ENCODE assay signal across 9 cellular contexts in the genomic region with DNA sequence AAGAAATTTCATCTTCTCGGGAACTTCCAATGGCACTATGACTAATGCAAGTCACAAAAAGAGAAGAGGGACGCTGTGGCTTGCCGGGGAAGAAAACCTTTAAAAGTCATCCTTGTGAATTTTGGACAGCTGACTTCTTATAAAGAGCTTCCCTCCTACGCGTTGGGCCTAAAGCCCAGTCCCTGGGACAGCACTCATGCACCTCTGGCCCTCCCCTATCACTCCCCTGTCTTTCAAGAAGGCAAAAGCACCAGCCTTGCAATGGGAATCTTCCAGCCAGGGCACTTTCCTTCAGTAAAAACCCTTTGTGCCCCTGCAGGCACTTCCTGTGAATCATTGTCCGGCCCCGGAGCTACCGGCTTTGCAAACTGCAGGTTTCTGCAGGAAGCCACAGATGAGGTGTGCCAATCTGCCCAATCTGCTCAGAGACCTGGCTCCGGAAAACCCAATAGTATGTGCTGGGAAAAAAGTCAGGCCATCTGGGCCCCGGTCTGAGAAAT. TPM values are rescaled to one million over a fixed set of nuclear protein-coding genes. Genes with fewer than 3 reads are reported as not detected.
DNase-seq lines count a peak whose midpoint lies in the region; ATAC-seq, FAIRE-seq and TF ChIP-seq lines count a peak whose summit lies in the region.
"Had no signal": no experiment of that assay in that cellular context is flagged by ENCODE, and none has a peak within 500 bp of the region (broad histone marks: within the 10 kb centered on the region; RNA-seq: fewer than 3 reads in every experiment).

No MANE protein-coding gene starts in this region.

- H3K4me1 Mint-ChIP-seq in WTC11 (peaks cover 56% of the 10 kb centered on the region), nephron progenitor cell (peaks cover 13% of the 10 kb centered on the region)

- TF ChIP-seq CTCF in left ventricle myocardium inferior (IDR thresholded peaks at IDR 0.05; ENCODE audit: borderline replicate concordance): no peak
- TF ChIP-seq CTCF in WTC11 (IDR thresholded peaks at IDR 0.05): no peak
- no peak for TF ChIP-seq CTCF in endothelial cell of umbilical vein (IDR thresholded peaks at IDR 0.05; ENCODE audit: extremely low read depth in 1 of 2, insufficient read depth in 1 of 2, low read depth in 1 of 2, low read length in 2 of 2)
- no peak for TF ChIP-seq CTCF in nephron progenitor cell (IDR thresholded peaks at IDR 0.05)

- no peaks in the 10 kb centered on the region for H4K20me1 ChIP-seq in endothelial cell of umbilical vein (replicated peaks; ENCODE audit: control insufficient read depth, extremely low read depth, insufficient read depth, low read length)

- POLR2A ChIA-PET in WTC11 (lab: Charles Lee) (interaction anchor here (0.6 to 1.6 kb wide), 3 partner anchors 22 to 75 kb away, joined by 3 to 5 read pairs (median 4); no protein-coding TSS in a partner anchor), endothelial cell of umbilical vein (lab: Charles Lee) (no interaction called here)

- no peaks in the 10 kb centered on the region; the same call in 1 of the 2 replicates for H3K9me3 Mint-ChIP-seq in WTC11
- no peaks in the 10 kb centered on the region for H3K9me3 Mint-ChIP-seq in nephron progenitor cell

- H3K27ac ChIP-seq in left ventricle myocardium inferior (replicated peaks) (no peak overlapping the region), endothelial cell of umbilical vein (ENCODE audit: insufficient read depth, low read depth, low read length) (no peak overlapping the region), skin epidermis (peak overlapping the region in 17 of 21 experiments; percentile 14 to 83 (median 50))

- H3K9ac ChIP-seq in endothelial cell of umbilical vein (replicated peaks; ENCODE audit: extremely low read depth, insufficient read depth, low read length): no peak overlapping the region

- FAIRE-seq in endothelial cell of umbilical vein (lab: Jason Lieb, UNC): peak; percentile 87

- CTCF ChIA-PET in WTC11 (lab: Charles Lee) (interaction anchor here (0.9 to 2.0 kb wide), 4 partner anchors 17 to 103 kb away, joined by 4 to 12 read pairs (median 6); a partner anchor contains a TSS), endothelial cell of umbilical vein (lab: Charles Lee) (interaction anchor here (0.6 to 2.3 kb wide), 8 partner anchors 14 to 287 kb away, joined by 3 to 12 read pairs (median 4); no protein-coding TSS in a partner anchor)

- H3K4me3 Mint-ChIP-seq in WTC11: peak overlapping the region; percentile 8; the same call in 1 of the 2 replicates
- H3K4me3 Mint-ChIP-seq in nephron progenitor cell: no peak overlapping the region

- no peaks in the 10 kb centered on the region for H3K9me1 ChIP-seq in endothelial cell of umbilical vein (replicated peaks; ENCODE audit: control insufficient read depth, extremely low read depth, insufficient read depth, low read length)

- H3K4me2 ChIP-seq in endothelial cell of umbilical vein (ENCODE audit: insufficient read depth, low read length): peak overlapping the region; percentile 20

- H3K9me3 ChIP-seq in left ventricle myocardium inferior (replicated peaks): no peaks in the 10 kb centered on the region
- no peaks in the 10 kb centered on the region for H3K9me3 ChIP-seq in endothelial cell of umbilical vein (replicated peaks; ENCODE audit: control insufficient read depth, insufficient read depth, low read length)
- H3K9me3 ChIP-seq: BLaER1 treated with 17β-estradiol and CSF1 and Interleukin-3, amounts not matched to agents 10 nM and 100 nM had no signal

- H3K36me3 Mint-ChIP-seq in WTC11: peaks cover 2% of the 10 kb centered on the region
- H3K36me3 Mint-ChIP-seq in nephron progenitor cell (ENCODE audit: low read depth): peaks cover 8% of the 10 kb centered on the region

- intact Hi-C loops in left ventricle myocardium superior (cut with micrococcal nuclease) (no loop called here), left ventricle myocardium inferior (cut with micrococcal nuclease) (no loop called here), endothelial cell of umbilical vein (cut with micrococcal nuclease) (no loop called here)

- ATAC-seq in left ventricle myocardium superior (no peak), HG03095 (IDR thresholded peaks at IDR 0.05; ENCODE audit: unreplicated experiment) (peak; percentile 38), WTC11 (peak; percentile 81)

- no peaks in the 10 kb centered on the region for H3K79me2 ChIP-seq in endothelial cell of umbilical vein (ENCODE audit: control insufficient read depth, insufficient read depth, low read length)

- H3K27me3 ChIP-seq in left ventricle myocardium inferior (ENCODE audit: low read depth) (no peaks in the 10 kb centered on the region), endothelial cell of umbilical vein (ENCODE audit: control insufficient read depth in 2 of 2, insufficient read depth in 2 of 2, low read length in 2 of 2) (peaks cover 0 to 2% of the 10 kb centered on the region in 2 experiments)
- H3K27me3 ChIP-seq: BLaER1 treated with 17β-estradiol and CSF1 and Interleukin-3, amounts not matched to agents 10 nM and 100 nM had no signal

- no peak overlapping the region for H2AFZ ChIP-seq in endothelial cell of umbilical vein (ENCODE audit: low read depth, low read length)

- no peaks in the 10 kb centered on the region for H3K36me3 ChIP-seq in left ventricle myocardium inferior
- no peaks in the 10 kb centered on the region for H3K36me3 ChIP-seq in endothelial cell of umbilical vein (ENCODE audit: control insufficient read depth in 2 of 2, extremely low read depth in 1 of 2, insufficient read depth in 2 of 2, low read length in 2 of 2)
- H3K36me3 ChIP-seq: BLaER1 treated with 17β-estradiol and CSF1 and Interleukin-3, amounts not matched to agents 10 nM and 100 nM had no signal

- H3K4me1 ChIP-seq in left ventricle myocardium inferior: no peaks in the 10 kb centered on the region
- peaks cover 8% of the 10 kb centered on the region for H3K4me1 ChIP-seq in endothelial cell of umbilical vein (ENCODE audit: control insufficient read depth, extremely low read depth, insufficient read depth, low read length)

- H3K4me3 ChIP-seq in left ventricle myocardium inferior (no peak overlapping the region), endothelial cell of umbilical vein (replicated peaks in 1 of 3; ENCODE audit: insufficient read depth in 1 of 3, low read depth in 1 of 3, low read length in 3 of 3) (no peak overlapping the region), skin epidermis (no peak overlapping the region)
- H3K4me3 ChIP-seq: BLaER1 treated with 17β-estradiol and CSF1 and Interleukin-3, amounts not matched to agents 10 nM and 100 nM had no signal

- BruUV-seq in endothelial cell of umbilical vein (replicated peaks; lab: Mats Ljungman, UMichigan): no TSS peak

- DNase-seq in left ventricle myocardium superior (peak; percentile 40), left ventricle myocardium inferior (no peak), WTC11 (ENCODE audit: low spot score) (peak; percentile 50), endothelial cell of umbilical vein (ENCODE audit: low read depth, low spot score) (peak; percentile 33), OCI-M2 (lab: John Stamatoyannopoulos, UW; ENCODE audit: unreplicated experiment) (no peak), nephron progenitor cell (no peak)

- H3K27me3 Mint-ChIP-seq in WTC11 (ENCODE audit: low read depth): no peaks in the 10 kb centered on the region
- no peaks in the 10 kb centered on the region for H3K27me3 Mint-ChIP-seq in nephron progenitor cell (ENCODE audit: low read depth, poor library complexity)

- TF ChIP-seq POLR2A in endothelial cell of umbilical vein (IDR thresholded peaks at IDR 0.05; ENCODE audit: low read depth, low read length): no peak

- dilution Hi-C loops in endothelial cell of umbilical vein (cut with MboI; ENCODE audit: extremely low pct_ligation_motif_present, low sequenced_read_pairs): no loop called here

- H3K27ac Mint-ChIP-seq in WTC11 (peak overlapping the region; percentile 63), nephron progenitor cell (no peak overlapping the region)

TF ChIP-seq in WTC11, 78 proteins besides CTCF, POLR2A, EP300 and RAD21:
- TF ChIP-seq TEAD1 (CRISPR knock-in tag; IDR thresholded peaks at IDR 0.05) (0 out of 2 replicates have a peak, but pooled peaks have one; percentile 28), TP53 (CRISPR knock-in tag; IDR thresholded peaks at IDR 0.05) (no peak)

TF ChIP-seq in endothelial cell of umbilical vein, 7 proteins besides CTCF, POLR2A, EP300 and RAD21:
- TF ChIP-seq FOS (IDR thresholded peaks at IDR 0.05; ENCODE audit: borderline replicate concordance, insufficient read depth, low read length) (peak; percentile 52), GATA2 (IDR thresholded peaks at IDR 0.05; ENCODE audit: insufficient read depth, insufficient read length, low read depth, low read length) (no peak)

RNA-seq across cellular contexts. Expression of a gene that starts 7.1 kb away (rescaled TPM):
- total RNA-seq in left ventricle myocardium superior: 0.84 TPM
- 0.22 TPM for total RNA-seq in left ventricle myocardium inferior
- 22.4 to 23.8 TPM (median 23.0 TPM) in 3 replicates for total RNA-seq in WTC11 (2021)
- 3.1 and 3.9 TPM in 2 replicates for total RNA-seq in endothelial cell of umbilical vein
- 0.37 and 0.41 TPM in 2 replicates for polyA plus RNA-seq in endothelial cell of umbilical vein
- 0.53 and 0.72 TPM in 2 replicates for polyA plus RNA-seq in endothelial cell of umbilical vein (2011; cell fraction: cytosol; rRNA removed)
- polyA plus RNA-seq in endothelial cell of umbilical vein (2011; cell fraction: nucleus; rRNA removed): 1.0 and 1.1 TPM in 2 replicates
- 2.5 and 4.1 TPM in 2 replicates for polyA plus RNA-seq in endothelial cell of umbilical vein (2012)
- polyA minus RNA-seq in endothelial cell of umbilical vein: 0.58 and 1.6 TPM in 2 replicates
- 3.2 TPM for polyA minus RNA-seq in endothelial cell of umbilical vein (2011; cell fraction: cytosol; rRNA and poly(A)+ RNA removed)
- 0.43 and 0.53 TPM in 2 replicates for polyA minus RNA-seq in endothelial cell of umbilical vein (2011; cell fraction: nucleus; rRNA and poly(A)+ RNA removed)

Comparison
In these comparisons a context has a peak if more than half of its experiments do, and no peak if none do; other contexts are left out.
1. DNase-seq: peak in left ventricle myocardium superior (single experiment), WTC11 (single experiment) and endothelial cell of umbilical vein (single experiment); none in left ventricle myocardium inferior (single experiment), OCI-M2 (single experiment) and nephron progenitor cell (single experiment).
2. H3K27ac ChIP-seq: peak in skin epidermis (17 of 21); none in left ventricle myocardium inferior (single experiment) and endothelial cell of umbilical vein (single experiment).